ENCODE assay signal across 1 cellular context in genomic region chr7:55827577-55827976, GRCh38.
TF ChIP-seq lines count a peak whose summit lies in the region.

No MANE protein-coding gene starts in this region.

TF ChIP-seq in HepG2, 621 proteins besides CTCF, POLR2A, EP300 and RAD21:
- TF ChIP-seq ZBTB33 (CRISPR knock-in tag; IDR thresholded peaks at IDR 0.05), result no peak
- TF ChIP-seq CERS6 (CRISPR knock-in tag; IDR thresholded peaks at IDR 0.05), result no peak
- no peak for TF ChIP-seq STAT5B (CRISPR knock-in tag; IDR thresholded peaks at IDR 0.05)
- no peak for TF ChIP-seq CHD2 (IDR thresholded peaks at IDR 0.05; ENCODE audit: low read depth, low read length)
- no peak for TF ChIP-seq ZNF501 (CRISPR knock-in tag; IDR thresholded peaks at IDR 0.05)
- no peak for TF ChIP-seq GABPA (IDR thresholded peaks at IDR 0.05; ENCODE audit: low read depth, low read length)
- peak; percentile 44; the same call in 1 of the 2 replicates for TF ChIP-seq GABPA (CRISPR knock-in tag; IDR thresholded peaks at IDR 0.05; ENCODE audit: low read depth)
- TF ChIP-seq ZNF574 (CRISPR knock-in tag; IDR thresholded peaks at IDR 0.05), result peak; percentile 87
- no peak for TF ChIP-seq ZNF207 (IDR thresholded peaks at IDR 0.05; ENCODE audit: borderline replicate concordance)
- no peak for TF ChIP-seq SIN3B (IDR thresholded peaks at IDR 0.05; ENCODE audit: low read length)
- TF ChIP-seq ONECUT2 (CRISPR knock-in tag; IDR thresholded peaks at IDR 0.05), result 0 out of 2 replicates have a peak, but pooled peaks have one; percentile 45
- no peak for TF ChIP-seq NCOA5 (CRISPR knock-in tag; IDR thresholded peaks at IDR 0.05)
- TF ChIP-seq RFXANK (CRISPR knock-in tag; IDR thresholded peaks at IDR 0.05), result no peak
- no peak for TF ChIP-seq KDM1A (CRISPR knock-in tag; IDR thresholded peaks at IDR 0.05)
- TF ChIP-seq ZSCAN12 (CRISPR knock-in tag; IDR thresholded peaks at IDR 0.05), result no peak
- TF ChIP-seq SIN3A (IDR thresholded peaks at IDR 0.05; ENCODE audit: borderline replicate concordance, low read depth, low read length), result no peak
- TF ChIP-seq ZNF749 (CRISPR knock-in tag; IDR thresholded peaks at IDR 0.05; ENCODE audit: borderline replicate concordance), result no peak
- no peak for TF ChIP-seq ZBTB7B (CRISPR knock-in tag; IDR thresholded peaks at IDR 0.05)
- TF ChIP-seq XBP1 (CRISPR knock-in tag; IDR thresholded peaks at IDR 0.05), result no peak
- TF ChIP-seq FOXO1 (CRISPR knock-in tag; IDR thresholded peaks at IDR 0.05), result no peak
- TF ChIP-seq SKI (IDR thresholded peaks at IDR 0.05; ENCODE audit: partially characterized antibody), result no peak
- TF ChIP-seq, protein P1, sequence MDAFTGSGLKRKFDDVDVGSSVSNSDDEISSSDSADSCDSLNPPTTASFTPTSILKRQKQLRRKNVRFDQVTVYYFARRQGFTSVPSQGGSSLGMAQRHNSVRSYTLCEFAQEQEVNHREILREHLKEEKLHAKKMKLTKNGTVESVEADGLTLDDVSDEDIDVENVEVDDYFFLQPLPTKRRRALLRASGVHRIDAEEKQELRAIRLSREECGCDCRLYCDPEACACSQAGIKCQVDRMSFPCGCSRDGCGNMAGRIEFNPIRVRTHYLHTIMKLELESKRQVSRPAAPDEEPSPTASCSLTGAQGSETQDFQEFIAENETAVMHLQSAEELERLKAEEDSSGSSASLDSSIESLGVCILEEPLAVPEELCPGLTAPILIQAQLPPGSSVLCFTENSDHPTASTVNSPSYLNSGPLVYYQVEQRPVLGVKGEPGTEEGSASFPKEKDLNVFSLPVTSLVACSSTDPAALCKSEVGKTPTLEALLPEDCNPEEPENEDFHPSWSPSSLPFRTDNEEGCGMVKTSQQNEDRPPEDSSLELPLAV (CRISPR knock-in tag; conservative IDR thresholded peaks at IDR 0.05; ENCODE audit: low read depth), result no peak
- no peak for TF ChIP-seq PHF8 (CRISPR knock-in tag; IDR thresholded peaks at IDR 0.05)
- TF ChIP-seq ZNF788 (CRISPR knock-in tag; IDR thresholded peaks at IDR 0.05; ENCODE audit: borderline replicate concordance), result no peak
- TF ChIP-seq MEF2D (CRISPR knock-in tag; IDR thresholded peaks at IDR 0.05), result no peak
- no peak for TF ChIP-seq SALL1 (CRISPR knock-in tag; IDR thresholded peaks at IDR 0.05)
